9 cellular contexts compared by ENCODE assay signal in the genomic region with DNA sequence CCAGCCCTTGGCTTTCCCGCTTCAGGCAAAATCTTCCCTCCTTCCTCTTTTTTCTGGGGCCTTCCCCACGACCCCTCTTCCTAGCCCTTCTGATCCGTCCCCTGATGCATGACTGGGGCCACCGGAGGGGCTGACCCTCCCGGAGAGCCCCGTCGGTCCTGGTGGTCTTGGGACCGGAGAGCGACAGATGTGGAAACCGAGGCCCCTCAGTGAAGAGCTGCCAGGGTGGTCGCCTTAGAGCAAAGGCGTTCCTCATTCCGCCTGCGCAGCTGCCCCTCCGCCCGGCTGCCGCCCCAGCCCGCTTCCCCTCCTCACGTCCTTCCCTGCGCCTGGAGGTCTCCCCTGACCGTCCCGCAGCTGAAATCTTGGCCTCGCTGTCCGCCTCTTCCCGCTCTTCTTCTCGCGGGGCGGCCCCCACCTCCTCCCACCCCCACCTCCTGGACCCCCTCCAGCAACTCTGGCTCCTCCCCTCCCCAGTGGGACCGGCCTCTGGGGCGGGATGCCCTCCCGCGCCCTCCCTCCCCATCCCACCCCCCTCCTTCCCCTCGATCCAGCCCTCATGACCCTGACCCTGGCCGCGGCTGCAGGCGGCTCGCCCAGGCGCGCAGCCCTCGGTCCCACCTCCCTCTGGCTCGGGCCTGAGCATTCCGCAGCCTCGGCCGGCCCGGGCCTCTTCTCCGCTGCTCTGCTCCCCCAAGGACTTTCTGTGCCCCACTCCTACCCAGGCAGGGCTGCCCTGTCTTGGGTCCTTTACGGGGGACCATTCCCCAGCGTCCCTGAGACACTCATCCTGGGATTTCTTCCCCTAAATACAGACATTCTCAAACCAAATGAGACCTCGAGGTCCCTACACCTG. TPM values are rescaled to one million over a fixed set of nuclear protein-coding genes. Genes with fewer than 3 reads are reported as not detected.
DNase-seq lines count a peak whose midpoint lies in the region; ATAC-seq and TF ChIP-seq lines count a peak whose summit lies in the region.
"Had no signal": no experiment of that assay in that cellular context is flagged by ENCODE, and none has a peak within 500 bp of the region (broad histone marks: within the 10 kb centered on the region; RNA-seq: fewer than 3 reads in every experiment).

A gene (minus strand): TSS at position 367 of the 856 bp plus-strand sequence. CDS start 1,020 bp downstream, outside the sequence.

- H3K9me3 ChIP-seq in SK-N-SH (no peaks in the 10 kb centered on the region), mucosa of descending colon (peaks cover 6% of the 10 kb centered on the region), subcutaneous abdominal adipose tissue (ENCODE audit: control insufficient read depth in 5 of 5, low read length in 5 of 5) (peaks cover 0 to 8% (median 0%) of the 10 kb centered on the region in 5 donors)

- intact Hi-C loops in mucosa of descending colon (cut with DNase I, micrococcal nuclease), result no loop called here
- intact Hi-C loops in activated CD4-positive, alpha-beta memory T cell treated with anti-CD3 and anti-CD28 coated beads for 36 hours (cut with micrococcal nuclease), result no loop called here

- TF ChIP-seq CTCF in SK-N-SH (IDR thresholded peaks at IDR 0.05), result no peak
- TF ChIP-seq CTCF in fibroblast of the aortic adventitia (IDR thresholded peaks at IDR 0.05; ENCODE audit: insufficient read depth, low read length), result no peak
- no peak for TF ChIP-seq CTCF in mucosa of descending colon (IDR thresholded peaks at IDR 0.05)

- H3K36me3 Mint-ChIP-seq in activated naive CD4-positive, alpha-beta T cell treated with anti-CD3 and anti-CD28 coated beads, Interleukin-2, amount 10 ng/mL, durations not matched to agents 7 days and 5 days, result peaks cover 3% of the 10 kb centered on the region
- peaks cover 12% of the 10 kb centered on the region for H3K36me3 Mint-ChIP-seq in activated CD4-positive, alpha-beta memory T cell treated with anti-CD3 and anti-CD28 coated beads for 36 hours

- CTCF ChIA-PET in SK-N-SH (lab: Yijun Ruan, JAX), result interaction anchor here (1.0 to 1.9 kb wide), 2 partner anchors 17 to 80 kb away, joined by 3 to 5 read pairs; no protein-coding TSS in a partner anchor
- CTCF ChIA-PET in activated naive CD4-positive, alpha-beta T cell treated with anti-CD3 and anti-CD28 coated beads, Interleukin-2, amount 10 ng/mL, durations not matched to agents 7 days and 5 days (lab: Charles Lee), result no interaction called here
- CTCF ChIA-PET in activated CD4-positive, alpha-beta memory T cell treated with anti-CD3 and anti-CD28 coated beads for 36 hours (lab: Charles Lee), result interaction anchor here (0.6 kb wide), 1 partner anchor 21 kb away, joined by 3 read pairs; no protein-coding TSS in a partner anchor

- no peak within 1 kb of the TSS for H3K4me2 ChIP-seq in SK-N-SH

- H3K27me3 Mint-ChIP-seq in activated naive CD4-positive, alpha-beta T cell treated with anti-CD3 and anti-CD28 coated beads, Interleukin-2, amount 10 ng/mL, durations not matched to agents 7 days and 5 days, result peaks cover 69% of the 10 kb centered on the region
- H3K27me3 Mint-ChIP-seq in activated CD4-positive, alpha-beta memory T cell treated with anti-CD3 and anti-CD28 coated beads for 36 hours, result peaks cover 34% of the 10 kb centered on the region

- POLR2A ChIA-PET in SK-N-SH (lab: Yijun Ruan, JAX), result no interaction called here
- POLR2A ChIA-PET in activated CD4-positive, alpha-beta memory T cell treated with anti-CD3 and anti-CD28 coated beads for 36 hours (lab: Charles Lee), result no interaction called here

- no peak for TF ChIP-seq RAD21 in SK-N-SH (IDR thresholded peaks at IDR 0.05; ENCODE audit: low read length)

- H3K4me3 ChIP-seq in SK-N-SH (ENCODE audit: low read depth in 2 of 2, low read length in 1 of 2) (no peak within 1 kb of the TSS), fibroblast of the aortic adventitia (ENCODE audit: low read depth, low read length) (peak within 1 kb of the TSS; percentile 25), mucosa of descending colon (peak within 1 kb of the TSS; percentile 24), subcutaneous abdominal adipose tissue (ENCODE audit: low read depth in 1 of 5, low read length in 5 of 5) (peak within 1 kb of the TSS; percentile 62 to 83 (median 72))

- TF ChIP-seq EP300 in SK-N-SH (IDR thresholded peaks at IDR 0.05; ENCODE audit: borderline replicate concordance in 1 of 2, low read depth in 1 of 2, low read length in 1 of 2), result no peak

- no peaks in the 10 kb centered on the region for H3K9me2 ChIP-seq in SK-N-SH

- no peaks in the 10 kb centered on the region for H3K79me2 ChIP-seq in SK-N-SH (ENCODE audit: insufficient read depth)

- H3K27ac Mint-ChIP-seq in activated naive CD4-positive, alpha-beta T cell treated with anti-CD3 and anti-CD28 coated beads, Interleukin-2, amount 10 ng/mL, durations not matched to agents 7 days and 5 days, result no peak within 1 kb of the TSS
- no peak within 1 kb of the TSS for H3K27ac Mint-ChIP-seq in activated CD4-positive, alpha-beta memory T cell treated with anti-CD3 and anti-CD28 coated beads for 36 hours

- 36% methylated on average over 45 of the region's 49 CpGs for WGBS in SK-N-SH (ENCODE audit: low lambda C conversion rate)

- no peak within 1 kb of the TSS for H3K4me3 Mint-ChIP-seq in activated naive CD4-positive, alpha-beta T cell treated with anti-CD3 and anti-CD28 coated beads, Interleukin-2, amount 10 ng/mL, durations not matched to agents 7 days and 5 days
- no peak within 1 kb of the TSS for H3K4me3 Mint-ChIP-seq in activated CD4-positive, alpha-beta memory T cell treated with anti-CD3 and anti-CD28 coated beads for 36 hours

- peaks cover 8% of the 10 kb centered on the region; the same call in 1 of the 2 replicates for H3K27me3 ChIP-seq in SK-N-SH (ENCODE audit: insufficient read depth)
- H3K27me3 ChIP-seq in subcutaneous abdominal adipose tissue (ENCODE audit: control insufficient read depth in 5 of 5, insufficient read depth in 4 of 5, low read length in 5 of 5), result peaks cover 0 to 19% (median 9%) of the 10 kb centered on the region in 5 donors

- no peak within 1 kb of the TSS for H2AFZ ChIP-seq in SK-N-SH (ENCODE audit: low read depth)

- no peaks in the 10 kb centered on the region for H3F3A ChIP-seq in SK-N-SH (replicated peaks; ENCODE audit: insufficient read depth)

- ATAC-seq in mucosa of descending colon, result peak; percentile 17
- no peak for ATAC-seq in GM18907 (IDR thresholded peaks at IDR 0.05; ENCODE audit: unreplicated experiment)

- H3K4me1 ChIP-seq in SK-N-SH (ENCODE audit: control insufficient read depth in 1 of 2, insufficient read depth in 2 of 2, low read depth in 1 of 2, low read length in 1 of 2) (no peaks in the 10 kb centered on the region; a peak in 1 of 4 replicates), mucosa of descending colon (ENCODE audit: low read depth) (peaks cover 42% of the 10 kb centered on the region), subcutaneous abdominal adipose tissue (ENCODE audit: control insufficient read depth in 5 of 5, insufficient read depth in 5 of 5, low read length in 5 of 5) (peaks cover 2 to 55% (median 42%) of the 10 kb centered on the region in 5 donors)

- H3K4me1 Mint-ChIP-seq in activated naive CD4-positive, alpha-beta T cell treated with anti-CD3 and anti-CD28 coated beads, Interleukin-2, amount 10 ng/mL, durations not matched to agents 7 days and 5 days, result no peaks in the 10 kb centered on the region
- peaks cover 4% of the 10 kb centered on the region for H3K4me1 Mint-ChIP-seq in activated CD4-positive, alpha-beta memory T cell treated with anti-CD3 and anti-CD28 coated beads for 36 hours (ENCODE audit: low read depth)

- DNase-seq in SK-N-SH, result peak; percentile 85
- DNase-seq in fibroblast of the aortic adventitia (ENCODE audit: low read depth), result peak; percentile 16
- DNase-seq in mucosa of descending colon, result peak in 2 of 3 donors; percentile 34 to 67
- no peak for DNase-seq in activated naive CD4-positive, alpha-beta T cell treated with anti-CD3 and anti-CD28 coated beads, Interleukin-2, amount 10 ng/mL, durations not matched to agents 7 days and 5 days
- no peak for DNase-seq in middle frontal gyrus (ENCODE audit: extremely low spot score, low spot score)
- DNase-seq in activated CD4-positive, alpha-beta memory T cell treated with anti-CD3 and anti-CD28 coated beads for 36 hours, result no peak

- peaks cover 2% of the 10 kb centered on the region for H3K9me3 Mint-ChIP-seq in activated naive CD4-positive, alpha-beta T cell treated with anti-CD3 and anti-CD28 coated beads, Interleukin-2, amount 10 ng/mL, durations not matched to agents 7 days and 5 days
- peaks cover 4% of the 10 kb centered on the region for H3K9me3 Mint-ChIP-seq in activated CD4-positive, alpha-beta memory T cell treated with anti-CD3 and anti-CD28 coated beads for 36 hours

- H3K36me3 ChIP-seq in SK-N-SH (replicated peaks in 1 of 2; ENCODE audit: control insufficient read depth in 1 of 2, insufficient read depth in 2 of 2, low read length in 1 of 2) (no peaks in the 10 kb centered on the region), mucosa of descending colon (ENCODE audit: low read depth) (no peaks in the 10 kb centered on the region), subcutaneous abdominal adipose tissue (ENCODE audit: control insufficient read depth in 5 of 5, insufficient read depth in 5 of 5, low read length in 5 of 5) (peaks cover 0 to 18% (median 7%) of the 10 kb centered on the region in 5 donors)

- H3K27ac ChIP-seq in SK-N-SH (ENCODE audit: low read depth in 2 of 2, low read length in 1 of 2) (no peak within 1 kb of the TSS), subcutaneous abdominal adipose tissue (ENCODE audit: low read depth, low read length) (peak within 1 kb of the TSS; percentile 91)

- H3K9ac ChIP-seq in SK-N-SH (no peak within 1 kb of the TSS), subcutaneous abdominal adipose tissue (ENCODE audit: low read length in 5 of 5) (peak within 1 kb of the TSS; percentile 68 to 93 (median 84))

- no peaks in the 10 kb centered on the region for H4K20me1 ChIP-seq in SK-N-SH (ENCODE audit: insufficient read depth)

TF ChIP-seq in SK-N-SH, 30 proteins besides CTCF, POLR2A, EP300 and RAD21 (continues in another document):
- TF ChIP-seq JUND (IDR thresholded peaks at IDR 0.05), result no peak
- TF ChIP-seq, protein P1, sequence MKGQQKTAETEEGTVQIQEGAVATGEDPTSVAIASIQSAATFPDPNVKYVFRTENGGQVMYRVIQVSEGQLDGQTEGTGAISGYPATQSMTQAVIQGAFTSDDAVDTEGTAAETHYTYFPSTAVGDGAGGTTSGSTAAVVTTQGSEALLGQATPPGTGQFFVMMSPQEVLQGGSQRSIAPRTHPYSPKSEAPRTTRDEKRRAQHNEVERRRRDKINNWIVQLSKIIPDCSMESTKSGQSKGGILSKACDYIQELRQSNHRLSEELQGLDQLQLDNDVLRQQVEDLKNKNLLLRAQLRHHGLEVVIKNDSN (IDR thresholded peaks at IDR 0.05; ENCODE audit: borderline replicate concordance, low read depth), result no peak
- no peak for TF ChIP-seq MEF2A (IDR thresholded peaks at IDR 0.05; ENCODE audit: borderline replicate concordance, low read depth)
- TF ChIP-seq FOXJ3 (CRISPR knock-in tag; IDR thresholded peaks at IDR 0.05), result no peak

RNA-seq across cellular contexts. Expression of the gene that starts here (rescaled TPM):
- 0.26 and 0.43 TPM in 2 replicates for polyA plus RNA-seq in SK-N-SH (2012; rRNA removed)
- 0.21 and 0.24 TPM in 2 replicates for polyA plus RNA-seq in SK-N-SH (2012; cell fraction: cytosol; rRNA removed)
- 0.34 and 0.43 TPM in 2 replicates for polyA plus RNA-seq in SK-N-SH (2012; cell fraction: nucleus; rRNA removed)
- 1.4 and 76.1 TPM in 2 replicates for total RNA-seq in fibroblast of the aortic adventitia (ENCODE audit: low replicate concordance)
- total RNA-seq in mucosa of descending colon, result 100 to 1,000 TPM in 1 of 3 donors, 10 to 100 TPM in 2; 82.6 to 202 (median 98.9) TPM
- total RNA-seq in activated CD4-positive, alpha-beta memory T cell treated with anti-CD3 and anti-CD28 coated beads for 36 hours, result not detected
- total RNA-seq: HT1080 had no signal

Comparison
In these comparisons a context has a peak if more than half of its experiments do, and no peak if none do; other contexts are left out.
1. Peak in DNase-seq in SK-N-SH; RNA of the gene not detected or under 1 TPM.
2. DNase-seq: peak in fibroblast of the aortic adventitia (single experiment) and mucosa of descending colon (2 of 3); none in activated naive CD4-positive, alpha-beta T cell treated with anti-CD3 and anti-CD28 coated beads, Interleukin-2, amount 10 ng/mL, durations not matched to agents 7 days and 5 days (single experiment), middle frontal gyrus (single experiment) and activated CD4-positive, alpha-beta memory T cell treated with anti-CD3 and anti-CD28 coated beads for 36 hours (single experiment).
3. H3K4me3 ChIP-seq: peak in fibroblast of the aortic adventitia (single experiment), mucosa of descending colon (single experiment) and subcutaneous abdominal adipose tissue (5 of 5); none in SK-N-SH (0 of 2).